8 cellular contexts compared by ENCODE assay signal in genomic region chr4:133147365-133147821, GRCh38. TPM values are rescaled to one million over a fixed set of nuclear protein-coding genes. Genes with fewer than 3 reads are reported as not detected.
DNase-seq lines count a peak whose midpoint lies in the region; ATAC-seq and TF ChIP-seq lines count a peak whose summit lies in the region.

No MANE protein-coding gene starts in this region.

- no peaks in the 10 kb centered on the region for H3K79me1 ChIP-seq in trophoblast cell (ENCODE audit: low read length)

- H3K4me1 ChIP-seq in esophagus muscularis mucosa (peaks cover 56 to 66% (median 63%) of the 10 kb centered on the region in 4 donors), trophoblast cell (ENCODE audit: control insufficient read depth in 1 of 2, insufficient read depth in 2 of 2, low read length in 2 of 2) (peaks cover 20 to 24% of the 10 kb centered on the region in 2 experiments)

- H3K9ac ChIP-seq in trophoblast cell (ENCODE audit: low read length), result no peak overlapping the region

- no peak overlapping the region for H2BK5ac ChIP-seq in trophoblast cell (ENCODE audit: low read depth, low read length, poor library complexity)

- H3K4me2 ChIP-seq in trophoblast cell (ENCODE audit: low read length), result peak overlapping the region; percentile 80

- no peak for TF ChIP-seq CTCF in BJ (IDR thresholded peaks at IDR 0.05; ENCODE audit: insufficient read depth, low read depth, low read length)
- no peak for TF ChIP-seq CTCF in esophagus muscularis mucosa (IDR thresholded peaks at IDR 0.05)

- H3K4me3 ChIP-seq in BJ (ENCODE audit: low read depth, low read length), result peak overlapping the region; percentile 58
- peak overlapping the region; percentile 51 to 62 (median 56) for H3K4me3 ChIP-seq in esophagus muscularis mucosa
- peak overlapping the region; percentile 61 for H3K4me3 ChIP-seq in trophoblast cell (ENCODE audit: low read depth, low read length)

- no peak overlapping the region for H2BK12ac ChIP-seq in trophoblast cell (ENCODE audit: low read length)

- no peak overlapping the region for H2BK120ac ChIP-seq in trophoblast cell (ENCODE audit: insufficient read depth, low read length, poor library complexity)

- TF ChIP-seq POLR2A in esophagus muscularis mucosa (IDR thresholded peaks at IDR 0.05; ENCODE audit: low read depth), result no peak

- no peak overlapping the region for H4K12ac ChIP-seq in trophoblast cell (ENCODE audit: low read depth, low read length)

- intact Hi-C loops in esophagus muscularis mucosa (cut with DNase I), result no loop called here

- DNase-seq in BJ (ENCODE audit: low read depth), result no peak
- DNase-seq in NCI-H1105 treated with DMSO at 0.1 percent for 48 hours (lab: John Stamatoyannopoulos, UW), result peak; percentile 39
- no peak for DNase-seq in esophagus muscularis mucosa (ENCODE audit: extremely low spot score)
- no peak for DNase-seq in trophoblast cell
- no peak for DNase-seq in activated T-cell treated with anti-CD3 and anti-CD28 coated beads, Interleukin-2, amount 50 U/mL, for 48 hours
- no peak for DNase-seq in NK-92 (lab: John Stamatoyannopoulos, UW; ENCODE audit: unreplicated experiment)

- H2AK5ac ChIP-seq in trophoblast cell (ENCODE audit: low read length), result no peak overlapping the region

- CTCF ChIA-PET in BJ (lab: Yijun Ruan, JAX), result interaction anchor here (0.7 to 1.9 kb wide), 22 partner anchors 9 to 1811 kb away, joined by 3 to 9 read pairs (median 4); no protein-coding TSS in a partner anchor

- H3K23ac ChIP-seq in trophoblast cell (ENCODE audit: low read length), result no peak overlapping the region

- no peak for ATAC-seq in GM18861 (IDR thresholded peaks at IDR 0.05; ENCODE audit: unreplicated experiment)
- no peak for ATAC-seq in GM21423 (IDR thresholded peaks at IDR 0.05; ENCODE audit: unreplicated experiment)

- H3K9me3 ChIP-seq in esophagus muscularis mucosa, result no peaks in the 10 kb centered on the region
- peaks cover 5% of the 10 kb centered on the region for H3K9me3 ChIP-seq in trophoblast cell (ENCODE audit: insufficient read depth, low read depth, low read length)

- H4K91ac ChIP-seq in trophoblast cell (ENCODE audit: low read depth, low read length), result peak overlapping the region; percentile 18

- peaks cover 3% of the 10 kb centered on the region for H3K27me3 ChIP-seq in BJ (ENCODE audit: control insufficient read depth, insufficient read depth, low read length)
- H3K27me3 ChIP-seq in esophagus muscularis mucosa, result peaks cover 6 to 45% (median 24%) of the 10 kb centered on the region in 4 donors
- H3K27me3 ChIP-seq in trophoblast cell (ENCODE audit: insufficient read depth, low read length), result peaks cover 35% of the 10 kb centered on the region

- H3K27ac ChIP-seq in esophagus muscularis mucosa (replicated peaks in 1 of 4), result no peak overlapping the region
- H3K27ac ChIP-seq in trophoblast cell (ENCODE audit: low read depth, low read length), result no peak overlapping the region

- TF ChIP-seq EP300 in esophagus muscularis mucosa (IDR thresholded peaks at IDR 0.05), result no peak

- peak overlapping the region; percentile 73 for H3K18ac ChIP-seq in trophoblast cell (ENCODE audit: low read length)

- H3K14ac ChIP-seq in trophoblast cell (ENCODE audit: low read length), result peak overlapping the region; percentile 34

- POLR2A ChIA-PET in BJ (lab: Charles Lee), result interaction anchor here (0.6 kb wide), 1 partner anchor 1007 kb away, joined by 9 read pairs; no protein-coding TSS in a partner anchor

- H3K36me3 ChIP-seq in BJ (ENCODE audit: control insufficient read depth, insufficient read depth, low read length) (no peaks in the 10 kb centered on the region), esophagus muscularis mucosa (no peaks in the 10 kb centered on the region), trophoblast cell (ENCODE audit: control insufficient read depth in 1 of 2, insufficient read depth in 2 of 2, low read length in 2 of 2) (no peaks in the 10 kb centered on the region)

- 1% methylated on average over 22 of the region's 22 CpGs for WGBS in esophagus muscularis mucosa
- no CpG with 5 or more reads among the region's 22 CpGs for WGBS in trophoblast cell (ENCODE audit: extremely low coverage, insufficient coverage, insufficient read length)

- no peaks in the 10 kb centered on the region for H3K79me2 ChIP-seq in trophoblast cell (ENCODE audit: control insufficient read depth, insufficient read depth, low read length, poor library complexity)

- H2AFZ ChIP-seq in trophoblast cell (ENCODE audit: insufficient read depth, low read length, poor library complexity), result peak overlapping the region; percentile 58

- peak overlapping the region; percentile 53 for H4K8ac ChIP-seq in trophoblast cell (ENCODE audit: low read depth, low read length)

- H3K4ac ChIP-seq in trophoblast cell (ENCODE audit: low read depth, low read length), result no peak overlapping the region

RNA-seq across cellular contexts. Expression of gene PCDH10, which starts 1.7 kb away (rescaled TPM):
- polyA plus RNA-seq in BJ (2011; rRNA removed), result 21.8 and 31.1 TPM in 2 replicates
- 34.9 and 39.5 TPM in 2 replicates for polyA minus RNA-seq in BJ (2011; rRNA and poly(A)+ RNA removed)
- total RNA-seq in esophagus muscularis mucosa, result under 1 TPM; 0.42 to 0.71 (median 0.62) TPM
- polyA plus RNA-seq in trophoblast cell (2013), result 7.7 and 8.3 TPM in 2 replicates
